ENCODE assay signal across 1 cellular context in the genomic region with DNA sequence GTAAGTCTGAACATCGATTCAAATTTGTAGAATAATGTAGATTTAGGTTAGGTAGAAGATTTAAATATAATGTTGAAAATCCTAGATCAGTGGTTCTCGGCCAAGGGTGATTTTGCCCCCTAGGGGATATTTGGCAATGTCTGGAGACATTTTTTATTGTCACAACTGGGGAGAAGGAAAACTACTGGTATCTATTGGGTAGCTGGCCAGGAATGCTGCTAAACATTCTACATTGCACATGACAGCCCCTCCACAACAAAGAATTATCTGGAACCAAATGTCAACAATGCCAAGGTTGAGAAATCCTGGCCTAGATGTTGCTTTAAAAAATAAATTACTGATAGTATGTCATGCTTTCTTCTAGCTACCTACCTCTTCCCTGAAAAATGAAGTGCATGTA.
TF ChIP-seq lines count a peak whose summit lies in the region.

No MANE protein-coding gene starts in this region.

TF ChIP-seq in endothelial cell of umbilical vein, 7 proteins besides CTCF, POLR2A, EP300 and RAD21:
- TF ChIP-seq MYC (IDR thresholded peaks at IDR 0.05; ENCODE audit: low read depth, low read length) = no peak
- no peak for TF ChIP-seq FOS (IDR thresholded peaks at IDR 0.05; ENCODE audit: borderline replicate concordance, insufficient read depth, low read length)
- TF ChIP-seq EZH2 (IDR thresholded peaks at IDR 0.05; ENCODE audit: borderline replicate concordance, low read depth, low read length, severe bottlenecking) = no peak
- TF ChIP-seq POLR2AphosphoS5 (IDR thresholded peaks at IDR 0.05; ENCODE audit: insufficient read depth, low read depth, low read length) = no peak
- no peak for TF ChIP-seq MAX (IDR thresholded peaks at IDR 0.05; ENCODE audit: insufficient read depth, insufficient read length)
- no peak for TF ChIP-seq GATA2 (IDR thresholded peaks at IDR 0.05; ENCODE audit: insufficient read depth, insufficient read length, low read depth, low read length)
- TF ChIP-seq JUN (IDR thresholded peaks at IDR 0.05; ENCODE audit: borderline replicate concordance, insufficient read depth, insufficient read length, low read depth) = no peak
